Comparison of ENCODE assay signal across 16 cellular contexts in genomic region chr10:109987413-109987812, GRCh38. TPM values are rescaled to one million over a fixed set of nuclear protein-coding genes. Genes with fewer than 3 reads are reported as not detected.
DNase-seq lines count a peak whose midpoint lies in the region; ATAC-seq and TF ChIP-seq lines count a peak whose summit lies in the region.
"Had no signal": no experiment of that assay in that cellular context is flagged by ENCODE, and none has a peak within 500 bp of the region (broad histone marks: within the 10 kb centered on the region; RNA-seq: fewer than 3 reads in every experiment).

No MANE protein-coding gene starts in this region.

- H2AFZ ChIP-seq in ACC112 (ENCODE audit: low read length, unreplicated experiment): no peak overlapping the region

- ATAC-seq in GM21619 (IDR thresholded peaks at IDR 0.05; ENCODE audit: unreplicated experiment): no peak

- DNase-seq in LHCN-M2 (ENCODE audit: low read depth) (peak; percentile 30), chondrocyte (ENCODE audit: low spot score) (no peak), kidney glomerular epithelial cell (lab: John Stamatoyannopoulos, UW) (peak; percentile 41), amniotic stem cell (lab: John Stamatoyannopoulos, UW) (no peak), caudate nucleus (lab: John Stamatoyannopoulos, UW) (no peak), type B pancreatic cell (ENCODE audit: extremely low spot score, unreplicated experiment) (no peak)
- DNase-seq: activated B cell treated with CpG ODN at 0.5 μM for 24 hours, dorsolateral prefrontal cortex, head of caudate nucleus, lower lobe of right lung, MG63, upper lobe of left lung had no signal

- H3K4me1 ChIP-seq in ACC112 (ENCODE audit: control insufficient read depth, insufficient read depth, low read length, unreplicated experiment): peaks cover 32% of the 10 kb centered on the region
- H3K4me1 ChIP-seq: A549, upper lobe of left lung had no signal

- H3K79me2 ChIP-seq in ACC112 (ENCODE audit: control insufficient read depth, insufficient read depth, low read length, unreplicated experiment): no peaks in the 10 kb centered on the region

- H3K27ac ChIP-seq in ACC112 (ENCODE audit: low read depth, low read length): peak overlapping the region; percentile 3; the same call in 1 of the 2 replicates
- H3K27ac ChIP-seq in caudate nucleus (ENCODE audit: low read depth, low read length): no peak overlapping the region
- H3K27ac ChIP-seq: A549, dorsolateral prefrontal cortex, lower lobe of right lung, upper lobe of left lung had no signal

- H3K4me1 Mint-ChIP-seq in chondrocyte (ENCODE audit: low read depth) (peaks cover 48% of the 10 kb centered on the region), type B pancreatic cell (ENCODE audit: unreplicated experiment) (peaks cover 24% of the 10 kb centered on the region)

- H3K9me3 Mint-ChIP-seq in chondrocyte (ENCODE audit: low read depth): peaks cover 9% of the 10 kb centered on the region
- H3K9me3 Mint-ChIP-seq in type B pancreatic cell: peaks cover 23% of the 10 kb centered on the region

- H3K27me3 ChIP-seq in ACC112 (ENCODE audit: insufficient read depth, low read length): no peaks in the 10 kb centered on the region
- H3K27me3 ChIP-seq: dorsolateral prefrontal cortex, MG63, upper lobe of left lung had no signal

- H3K4me3 ChIP-seq in ACC112 (ENCODE audit: low read depth, low read length): no peak overlapping the region
- H3K4me3 ChIP-seq: A549, dorsolateral prefrontal cortex, lower lobe of right lung, MG63, upper lobe of left lung had no signal

- H3K27ac Mint-ChIP-seq in chondrocyte (ENCODE audit: unreplicated experiment): peak overlapping the region; percentile 91
- no peak overlapping the region for H3K27ac Mint-ChIP-seq in type B pancreatic cell
- H3K27ac Mint-ChIP-seq: activated B cell treated with CpG ODN at 0.5 μM for 24 hours; activated naive CD8-positive, alpha-beta T cell had no signal

- no peaks in the 10 kb centered on the region for H3K27me3 Mint-ChIP-seq in chondrocyte (ENCODE audit: low read depth)
- no peaks in the 10 kb centered on the region for H3K27me3 Mint-ChIP-seq in type B pancreatic cell
- H3K27me3 Mint-ChIP-seq: activated B cell treated with CpG ODN at 0.5 μM for 24 hours; activated naive CD8-positive, alpha-beta T cell had no signal

- H3K4me3 Mint-ChIP-seq in chondrocyte (ENCODE audit: unreplicated experiment) (no peak overlapping the region), type B pancreatic cell (no peak overlapping the region)
- H3K4me3 Mint-ChIP-seq: activated B cell treated with CpG ODN at 0.5 μM for 24 hours; activated naive CD8-positive, alpha-beta T cell had no signal

- H3K36me3 Mint-ChIP-seq in chondrocyte (ENCODE audit: low read depth) (peaks cover 3% of the 10 kb centered on the region), type B pancreatic cell (peaks cover 9% of the 10 kb centered on the region)
- H3K36me3 Mint-ChIP-seq: activated naive CD8-positive, alpha-beta T cell had no signal

- H3K36me3 ChIP-seq in ACC112 (ENCODE audit: insufficient read depth, low read length): no peaks in the 10 kb centered on the region
- H3K36me3 ChIP-seq: lower lobe of right lung, MG63, upper lobe of left lung had no signal

- no peak for TF ChIP-seq CTCF in chondrocyte (IDR thresholded peaks at IDR 0.05)
- TF ChIP-seq CTCF in type B pancreatic cell (conservative IDR thresholded peaks at IDR 0.05): no peak

RNA-seq across cellular contexts. Expression of gene ADD3, which starts 20.4 kb away (rescaled TPM):
- 66.1 and 148 TPM in 2 replicates for total RNA-seq in LHCN-M2 (2014; rRNA removed)
- polyA plus RNA-seq in LHCN-M2 (2012): 30.4 TPM
- 75.1 to 135 TPM (median 80.8 TPM) in 3 replicates for total RNA-seq in chondrocyte
- total RNA-seq in type B pancreatic cell (ENCODE audit: low replicate concordance): 140 and 183 TPM in 2 replicates

Comparison
In these comparisons a context has a peak if more than half of its experiments do, and no peak if none do; other contexts are left out.
1. DNase-seq: peak in LHCN-M2 (single experiment) and kidney glomerular epithelial cell (single experiment); none in chondrocyte (single experiment), amniotic stem cell (single experiment), caudate nucleus (0 of 61) and type B pancreatic cell (single experiment).